Comparison of ENCODE assay signal across 8 cellular contexts in the genomic region with DNA sequence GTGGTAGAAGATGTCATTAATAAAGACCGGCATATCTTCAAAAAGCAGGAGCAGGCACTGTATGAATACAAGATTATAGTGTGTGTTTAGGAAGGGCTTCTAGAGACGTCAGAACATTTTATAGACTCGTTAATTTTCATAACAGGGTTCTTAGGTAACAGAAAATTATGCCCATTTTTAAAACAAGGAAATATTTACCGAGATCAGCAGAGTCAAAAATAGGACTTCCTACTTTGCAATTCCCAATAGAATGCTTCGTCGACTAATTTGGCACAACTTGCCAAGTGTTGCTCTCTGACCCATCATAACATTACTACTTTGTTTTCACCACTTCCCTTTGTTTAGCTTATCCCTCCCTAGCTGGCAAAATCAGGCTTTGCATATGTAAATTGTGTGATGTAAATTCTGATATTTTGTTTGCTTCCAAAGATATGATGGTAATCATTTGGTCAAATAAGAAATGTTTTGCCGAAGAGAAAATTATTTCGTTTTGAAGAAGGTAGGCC. TPM values are rescaled to one million over a fixed set of nuclear protein-coding genes. Genes with fewer than 3 reads are reported as not detected.
A peak's percentile ranks its signal among the peaks of the same experiment; 100 is the strongest.
DNase-seq lines count a peak whose midpoint lies in the region; ATAC-seq and TF ChIP-seq lines count a peak whose summit lies in the region.

No MANE protein-coding gene starts in this region.

- H3K27ac Mint-ChIP-seq in T-helper 17 cell: peak overlapping the region; percentile 96

- H3K79me2 ChIP-seq in SK-N-SH (ENCODE audit: insufficient read depth): peaks cover 34% of the 10 kb centered on the region
- peaks cover 17% of the 10 kb centered on the region for H3K79me2 ChIP-seq in trophoblast cell (ENCODE audit: control insufficient read depth, insufficient read depth, low read length, poor library complexity)

- H3K18ac ChIP-seq in trophoblast cell (ENCODE audit: low read length): no peak overlapping the region

- no peaks in the 10 kb centered on the region for H3K27me3 Mint-ChIP-seq in T-helper 17 cell

- peaks cover 31% of the 10 kb centered on the region for H4K20me1 ChIP-seq in SK-N-SH (ENCODE audit: insufficient read depth)

- H3K4me1 Mint-ChIP-seq in T-helper 17 cell: peaks cover 32% of the 10 kb centered on the region

- H3F3A ChIP-seq in SK-N-SH (replicated peaks; ENCODE audit: insufficient read depth): peaks cover 22% of the 10 kb centered on the region

- H3K9ac ChIP-seq in SK-N-SH (peak overlapping the region; percentile 86), trophoblast cell (ENCODE audit: low read length) (no peak overlapping the region)

- H3K27me3 ChIP-seq in SK-N-SH (ENCODE audit: insufficient read depth) (no peaks in the 10 kb centered on the region), trophoblast cell (ENCODE audit: insufficient read depth, low read length) (no peaks in the 10 kb centered on the region)

- no peak overlapping the region for H2BK120ac ChIP-seq in trophoblast cell (ENCODE audit: insufficient read depth, low read length, poor library complexity)

- H4K8ac ChIP-seq in trophoblast cell (ENCODE audit: low read depth, low read length): no peak overlapping the region

- peaks cover 4% of the 10 kb centered on the region; the same call in 1 of the 2 replicates for H3K9me3 ChIP-seq in SK-N-SH
- H3K9me3 ChIP-seq in T-helper 17 cell (ENCODE audit: control insufficient read depth, low read length, poor library complexity, severe bottlenecking): no peaks in the 10 kb centered on the region
- H3K9me3 ChIP-seq in trophoblast cell (ENCODE audit: insufficient read depth, low read depth, low read length): peaks cover 8% of the 10 kb centered on the region

- H3K4me2 ChIP-seq in SK-N-SH: peak overlapping the region; percentile 75
- H3K4me2 ChIP-seq in trophoblast cell (ENCODE audit: low read length): peak overlapping the region; percentile 53

- peaks cover 4 to 7% of the 10 kb centered on the region in 2 experiments; a peak in 3 of 4 replicates for H3K4me1 ChIP-seq in SK-N-SH (ENCODE audit: control insufficient read depth in 1 of 2, insufficient read depth in 2 of 2, low read depth in 1 of 2, low read length in 1 of 2)
- H3K4me1 ChIP-seq in trophoblast cell (ENCODE audit: control insufficient read depth in 1 of 2, insufficient read depth in 2 of 2, low read length in 2 of 2): peaks cover 2 to 3% of the 10 kb centered on the region in 2 experiments

- H3K4ac ChIP-seq in trophoblast cell (ENCODE audit: low read depth, low read length): no peak overlapping the region

- no peaks in the 10 kb centered on the region for H3K36me3 ChIP-seq in SK-N-SH (replicated peaks in 1 of 2; ENCODE audit: control insufficient read depth in 1 of 2, insufficient read depth in 2 of 2, low read length in 1 of 2)
- H3K36me3 ChIP-seq in trophoblast cell (ENCODE audit: control insufficient read depth in 1 of 2, insufficient read depth in 2 of 2, low read length in 2 of 2): no peaks in the 10 kb centered on the region

- no peak for TF ChIP-seq RAD21 in SK-N-SH (IDR thresholded peaks at IDR 0.05; ENCODE audit: low read length)

- POLR2A ChIA-PET in SK-N-SH (lab: Yijun Ruan, JAX): interaction anchor here (0.6 to 1.9 kb wide), 3 partner anchors 10 to 188 kb away, joined by 3 to 10 read pairs (median 4); partner anchors contain the start of gene NOL7
- POLR2A ChIA-PET in HEK293T (lab: Yijun Ruan, JAX): interaction anchor here (0.7 to 1.5 kb wide), 5 partner anchors 12 to 150 kb away, joined by 3 to 5 read pairs (median 3); no protein-coding TSS in a partner anchor

- no peak overlapping the region for H3K14ac ChIP-seq in trophoblast cell (ENCODE audit: low read length)

- 55% methylated on average over 8 of the region's 8 CpGs for WGBS in SK-N-SH (ENCODE audit: low lambda C conversion rate)
- WGBS in trophoblast cell (ENCODE audit: extremely low coverage, insufficient coverage, insufficient read length): no CpG with 5 or more reads among the region's 8 CpGs

- H3K27ac ChIP-seq in SK-N-SH (ENCODE audit: low read depth in 2 of 2, low read length in 1 of 2): peak overlapping the region; percentile 91 to 94
- peak overlapping the region; percentile 97 for H3K27ac ChIP-seq in trophoblast cell (ENCODE audit: low read depth, low read length)

- CTCF ChIA-PET in SK-N-SH (lab: Yijun Ruan, JAX) (interaction anchor here (1.2 to 1.6 kb wide), 4 partner anchors 14 to 138 kb away, joined by 3 to 5 read pairs (median 4); partner anchors contain the start of genes NOL7 and SIRT5), HEK293T (lab: Yijun Ruan, JAX) (interaction anchor here (1.1 kb wide), 1 partner anchor 137 kb away, joined by 3 read pairs; no protein-coding TSS in a partner anchor)

- peak overlapping the region; percentile 85 to 92 for H3K4me3 ChIP-seq in SK-N-SH (ENCODE audit: low read depth in 2 of 2, low read length in 1 of 2)
- H3K4me3 ChIP-seq in fibroblast of the aortic adventitia (ENCODE audit: low read depth, low read length): peak overlapping the region; percentile 73
- H3K4me3 ChIP-seq in trophoblast cell (ENCODE audit: low read depth, low read length): no peak overlapping the region

- no peak overlapping the region for H4K12ac ChIP-seq in trophoblast cell (ENCODE audit: low read depth, low read length)

- DNase-seq in SK-N-SH (no peak), T-helper 17 cell (no peak), fibroblast of the aortic adventitia (ENCODE audit: low read depth) (peak; percentile 71), trophoblast cell (peak in 1 of 2 donors; percentile 20), HEK293T (ENCODE audit: extremely low spot score) (no peak), kidney glomerular epithelial cell (lab: John Stamatoyannopoulos, UW) (no peak), amygdala (lab: John Stamatoyannopoulos, UW) (no peak)

- no peaks in the 10 kb centered on the region for H3K9me2 ChIP-seq in SK-N-SH

- H3K23ac ChIP-seq in trophoblast cell (ENCODE audit: low read length): no peak overlapping the region

- no peak overlapping the region for H4K91ac ChIP-seq in trophoblast cell (ENCODE audit: low read depth, low read length)

- TF ChIP-seq CTCF in SK-N-SH (IDR thresholded peaks at IDR 0.05): no peak
- TF ChIP-seq CTCF in fibroblast of the aortic adventitia (IDR thresholded peaks at IDR 0.05; ENCODE audit: insufficient read depth, low read length): no peak

- H3K79me1 ChIP-seq in trophoblast cell (ENCODE audit: low read length): peaks cover 13% of the 10 kb centered on the region

- H2AK5ac ChIP-seq in trophoblast cell (ENCODE audit: low read length): no peak overlapping the region

- peaks cover 5% of the 10 kb centered on the region for H3K36me3 Mint-ChIP-seq in T-helper 17 cell (ENCODE audit: low read depth)

- no peak overlapping the region for H2BK12ac ChIP-seq in trophoblast cell (ENCODE audit: low read length)

- no peak overlapping the region for H2BK5ac ChIP-seq in trophoblast cell (ENCODE audit: low read depth, low read length, poor library complexity)

- peak overlapping the region; percentile 95 for H2AFZ ChIP-seq in SK-N-SH (ENCODE audit: low read depth)
- H2AFZ ChIP-seq in trophoblast cell (ENCODE audit: insufficient read depth, low read length, poor library complexity): no peak overlapping the region

- ATAC-seq in SK-N-SH treated with all-trans-retinoic acid at 6 μM for 48 hours (no peak; the same call in 2 of the 3 replicates), T-helper 17 cell (no peak)

- no peak for TF ChIP-seq EP300 in SK-N-SH (IDR thresholded peaks at IDR 0.05; ENCODE audit: borderline replicate concordance in 1 of 2, low read depth in 1 of 2, low read length in 1 of 2)

- H3K4me3 Mint-ChIP-seq in T-helper 17 cell: peak overlapping the region; percentile 94

TF ChIP-seq in SK-N-SH, 30 proteins besides CTCF, POLR2A, EP300 and RAD21 (continues in another document):
- no peak for TF ChIP-seq FOXM1 (IDR thresholded peaks at IDR 0.05; ENCODE audit: low read depth)
- no peak for TF ChIP-seq YY1 (IDR thresholded peaks at IDR 0.05; ENCODE audit: low read depth)
- no peak for TF ChIP-seq JUND (IDR thresholded peaks at IDR 0.05)
- no peak for TF ChIP-seq RFX5 (IDR thresholded peaks at IDR 0.05; ENCODE audit: low read length)

TF ChIP-seq in SK-N-SH treated with all-trans-retinoic acid at 6 μM for 48 hours, 23 proteins besides CTCF, POLR2A, EP300 and RAD21:
- TF ChIP-seq ARNTL (CRISPR knock-in tag; IDR thresholded peaks at IDR 0.05; ENCODE audit: borderline replicate concordance, low read depth) (no peak), TOX (CRISPR knock-in tag; IDR thresholded peaks at IDR 0.05; ENCODE audit: borderline replicate concordance) (no peak), CSDC2 (CRISPR knock-in tag; IDR thresholded peaks at IDR 0.05) (no peak), ZNF565 (CRISPR knock-in tag; conservative IDR thresholded peaks at IDR 0.05; ENCODE audit: low read depth) (no peak), SNAI2 (CRISPR knock-in tag; IDR thresholded peaks at IDR 0.05) (no peak)
TF ChIP-seq in SK-N-SH treated with all-trans-retinoic acid at 6 μM for 48 hours: peak in this region for 0.

TF ChIP-seq in HEK293T, 16 proteins besides CTCF, POLR2A, EP300 and RAD21 (continues in another document):
- TF ChIP-seq LEF1 (IDR thresholded peaks at IDR 0.05; ENCODE audit: borderline replicate concordance) (no peak), SP1 (IDR thresholded peaks at IDR 0.05) (no peak), CTBP1 (IDR thresholded peaks at IDR 0.05; ENCODE audit: borderline replicate concordance) (no peak), ELF4 (IDR thresholded peaks at IDR 0.05) (no peak), FOXK2 (IDR thresholded peaks at IDR 0.05) (no peak), ZNF384 (IDR thresholded peaks at IDR 0.05) (no peak), BHLHE40 (IDR thresholded peaks at IDR 0.05; ENCODE audit: borderline replicate concordance) (no peak), HDGF (IDR thresholded peaks at IDR 0.05; ENCODE audit: borderline replicate concordance) (no peak), TARDBP (IDR thresholded peaks at IDR 0.05) (no peak), L3MBTL2 (conservative IDR thresholded peaks at IDR 0.05) (no peak), NFRKB (IDR thresholded peaks at IDR 0.05) (no peak), ARNT (IDR thresholded peaks at IDR 0.05) (no peak), SUZ12 (IDR thresholded peaks at IDR 0.05) (no peak), FOXM1 (IDR thresholded peaks at IDR 0.05; ENCODE audit: borderline replicate concordance) (no peak), FOXA1 (IDR thresholded peaks at IDR 0.05) (no peak)

RNA-seq across cellular contexts. Expression of gene RANBP9, which starts 0.9 kb away (rescaled TPM):
- polyA plus RNA-seq in SK-N-SH (2012; rRNA removed): 19.9 and 20.4 TPM in 2 replicates
- 27.5 and 31.5 TPM in 2 replicates for polyA plus RNA-seq in SK-N-SH (2012; cell fraction: cytosol; rRNA removed)
- 14.6 and 34.6 TPM in 2 replicates for polyA plus RNA-seq in SK-N-SH (2012; cell fraction: nucleus; rRNA removed)
- total RNA-seq in T-helper 17 cell: 10 to 100 TPM; 74.4 to 99.9 TPM
- 21.1 and 35.5 TPM in 2 replicates for total RNA-seq in fibroblast of the aortic adventitia (ENCODE audit: low replicate concordance)
- polyA plus RNA-seq in trophoblast cell (2013): 37.3 TPM in 2 replicates
